ENCODE assay signal across 17 cellular contexts in the genomic region with DNA sequence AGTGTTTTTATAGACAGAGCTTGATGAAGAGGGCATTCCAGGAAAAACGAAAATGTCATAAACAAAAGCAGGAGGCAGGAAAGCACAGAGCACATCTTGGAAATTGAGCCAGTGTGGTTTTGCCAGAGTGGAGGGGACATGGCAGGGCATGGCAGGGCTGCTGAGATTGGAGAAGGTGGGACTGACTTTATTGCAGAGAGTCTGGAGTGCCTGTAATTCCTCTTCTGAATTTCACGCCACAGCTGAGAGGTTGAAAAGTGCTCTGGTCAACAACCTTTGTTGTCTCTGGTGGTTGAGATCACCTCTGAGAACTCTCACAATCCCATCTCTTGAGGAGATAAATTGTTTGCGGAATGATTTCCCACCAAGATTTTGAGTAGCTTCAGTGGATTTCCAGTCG. TPM values are rescaled to one million over a fixed set of nuclear protein-coding genes. Genes with fewer than 3 reads are reported as not detected.
DNase-seq lines count a peak whose midpoint lies in the region; ATAC-seq and TF ChIP-seq lines count a peak whose summit lies in the region.
"Had no signal": no experiment of that assay in that cellular context is flagged by ENCODE, and none has a peak within 500 bp of the region (broad histone marks: within the 10 kb centered on the region; RNA-seq: fewer than 3 reads in every experiment).

No MANE protein-coding gene starts in this region.

- intact Hi-C loops in left cardiac atrium (cut with DNase I) (no loop called here), heart right ventricle (cut with DNase I) (no loop called here), left lung (cut with DNase I) (no loop called here)

- in situ Hi-C loops in ACHN (cut with HindIII; ENCODE audit: low pct_ligation_motif_present, low pct_unique_long_range_greater_than_20kb, low sequenced_read_pairs) = no loop called here

- H3K4me3 ChIP-seq in cardiac muscle cell (no peak overlapping the region), heart right ventricle (peak overlapping the region; percentile 18 to 56 (median 43)), left lung (no peak overlapping the region), skeletal muscle tissue (ENCODE audit: low read length in 3 of 3) (peak overlapping the region in 1 of 3 donors; percentile 23), H7 (ENCODE audit: insufficient read depth, low read depth, low read length) (no peak overlapping the region)
- H3K4me3 ChIP-seq: GM12878 had no signal

- WGBS in heart right ventricle, 2 donors = 39 to 42% methylated on average over 4 of the region's 4 CpGs

- peak overlapping the region; percentile 95 for H3K27ac ChIP-seq in cardiac muscle cell
- H3K27ac ChIP-seq in heart right ventricle = peak overlapping the region; percentile 47 to 87 (median 70)
- no peak overlapping the region for H3K27ac ChIP-seq in left lung
- H3K27ac ChIP-seq in skeletal muscle tissue (ENCODE audit: low read depth, low read length) = no peak overlapping the region
- H3K27ac ChIP-seq: C4-2B had no signal

- no peak for DNase-seq in cardiac muscle cell (ENCODE audit: low read depth in 1 of 2, low spot score in 1 of 2)
- DNase-seq in left cardiac atrium = no peak
- DNase-seq in heart right ventricle = no peak
- DNase-seq in left lung = no peak
- DNase-seq in H7 = no peak
- DNase-seq in SKM-1 (lab: John Stamatoyannopoulos, UW; ENCODE audit: unreplicated experiment) = no peak
- DNase-seq in ACHN = no peak
- DNase-seq: BE2C; CD4-positive, alpha-beta memory T cell; DMS153 had no signal

- H3K9me3 ChIP-seq in cardiac muscle cell (ENCODE audit: low read depth) = no peaks in the 10 kb centered on the region
- H3K9me3 ChIP-seq in heart right ventricle = no peaks in the 10 kb centered on the region
- H3K9me3 ChIP-seq in left lung = no peaks in the 10 kb centered on the region
- H3K9me3 ChIP-seq in skeletal muscle tissue (ENCODE audit: control insufficient read depth in 3 of 3, low read length in 3 of 3) = no peaks in the 10 kb centered on the region
- H3K9me3 ChIP-seq: BE2C had no signal

- no peak for TF ChIP-seq CTCF in cardiac muscle cell (IDR thresholded peaks at IDR 0.05; ENCODE audit: low read depth, low read length)
- TF ChIP-seq CTCF in heart right ventricle (IDR thresholded peaks at IDR 0.05) = no peak
- TF ChIP-seq CTCF in left lung (IDR thresholded peaks at IDR 0.05) = no peak

- H3K27me3 ChIP-seq in cardiac muscle cell (no peaks in the 10 kb centered on the region), heart right ventricle (no peaks in the 10 kb centered on the region), left lung (no peaks in the 10 kb centered on the region), skeletal muscle tissue (ENCODE audit: control insufficient read depth in 3 of 3, insufficient read depth in 3 of 3, low read length in 3 of 3) (no peaks in the 10 kb centered on the region), H7 (ENCODE audit: control insufficient read depth, insufficient read depth, low read length) (0 out of 2 replicates have a peak, but pooled peaks cover 1% of the 10 kb centered on the region)

- peaks cover 14% of the 10 kb centered on the region for H3K4me1 ChIP-seq in cardiac muscle cell (ENCODE audit: low read depth)
- H3K4me1 ChIP-seq in heart right ventricle = peaks cover 0 to 42% (median 0%) of the 10 kb centered on the region in 9 donors
- no peaks in the 10 kb centered on the region for H3K4me1 ChIP-seq in left lung
- H3K4me1 ChIP-seq in skeletal muscle tissue (ENCODE audit: control insufficient read depth in 3 of 3, insufficient read depth in 3 of 3, low read length in 3 of 3) = peaks cover 12 to 19% (median 13%) of the 10 kb centered on the region in 3 donors
- H3K4me1 ChIP-seq: BE2C had no signal

- H3K36me3 ChIP-seq in cardiac muscle cell = no peaks in the 10 kb centered on the region
- H3K36me3 ChIP-seq in heart right ventricle = no peaks in the 10 kb centered on the region
- H3K36me3 ChIP-seq in left lung = no peaks in the 10 kb centered on the region
- no peaks in the 10 kb centered on the region for H3K36me3 ChIP-seq in skeletal muscle tissue (ENCODE audit: control insufficient read depth in 3 of 3, insufficient read depth in 3 of 3, low read length in 3 of 3)
- H3K36me3 ChIP-seq in H7 (replicated peaks; ENCODE audit: control insufficient read depth, insufficient read depth, low read length) = no peaks in the 10 kb centered on the region
- H3K36me3 ChIP-seq: BE2C had no signal

- ATAC-seq in left cardiac atrium (no peak), heart right ventricle (peak in 4 of 8 donors; percentile 9 to 30 (median 24)), left lung (peak; percentile 64)
- ATAC-seq: GM12878, HCT116 had no signal

- peak overlapping the region in 2 of 3 donors; percentile 5 to 12 for H3K9ac ChIP-seq in skeletal muscle tissue (ENCODE audit: low read depth in 1 of 3, low read length in 3 of 3)

RNA-seq across cellular contexts. Expression of a gene that starts 16.4 kb away (rescaled TPM):
- total RNA-seq in cardiac muscle cell (0.45 and 1.7 TPM in 2 replicates), left cardiac atrium (10 to 100 TPM; 60.5 to 81.5 TPM), heart right ventricle (100 to 1,000 TPM in 5 of 10 donors, 10 to 100 TPM in 5; 80.0 to 186 (median 108) TPM), left lung (1 to 10 TPM in 1 of 2 donors, under 1 TPM in 1; 0.42 to 1.1 TPM), skeletal muscle tissue (2.1 TPM)
- polyA plus RNA-seq in cardiac muscle cell (0.76 and 1.3 TPM in 2 replicates), heart right ventricle (10 to 100 TPM; 12.2 to 43.7 TPM)
- not detected in 2 replicates for total RNA-seq in H7 (2014; rRNA removed; shearing (Covaris generic))
- total RNA-seq: CD4-positive, alpha-beta memory T cell; G401; GM12878; H4 had no signal
- polyA plus RNA-seq: AG04450; CD4-positive, alpha-beta memory T cell had no signal

Comparison
In these comparisons a context has a peak if more than half of its experiments do, and no peak if none do; other contexts are left out.
1. H3K4me3 ChIP-seq: peak in heart right ventricle (10 of 10); none in cardiac muscle cell (single experiment), left lung (0 of 2) and H7 (single experiment).
2. RNA of a gene that starts 16.4 kb away (total RNA-seq): 80.0 to 186 TPM in heart right ventricle and 60.5 to 81.5 TPM in left cardiac atrium; 2.1 TPM in skeletal muscle tissue (single experiment), 0.42 to 1.1 TPM in left lung, 0.45 to 1.7 TPM in cardiac muscle cell and not detected in H7; every median in the first group is over 10 times any median in the second.
3. H3K27ac ChIP-seq: peak in cardiac muscle cell (single experiment) and heart right ventricle (10 of 10); none in left lung (0 of 2) and skeletal muscle tissue (single experiment).